9 cellular contexts compared by ENCODE assay signal in genomic region chr16:69404275-69404805, GRCh38. TPM values are rescaled to one million over a fixed set of nuclear protein-coding genes. Genes with fewer than 3 reads are reported as not detected.
DNase-seq lines count a peak whose midpoint lies in the region; FAIRE-seq and TF ChIP-seq lines count a peak whose summit lies in the region.
"Had no signal": no experiment of that assay in that cellular context is flagged by ENCODE, and none has a peak within 500 bp of the region (broad histone marks: within the 10 kb centered on the region; RNA-seq: fewer than 3 reads in every experiment).

No MANE protein-coding gene starts in this region.

- no peaks in the 10 kb centered on the region for H3K9me3 ChIP-seq in HUES48 (ENCODE audit: control insufficient read depth, insufficient read depth, low read length)
- H3K9me3 ChIP-seq in stomach smooth muscle (ENCODE audit: control insufficient read depth in 2 of 2, low read length in 2 of 2): no peaks in the 10 kb centered on the region

- no peaks in the 10 kb centered on the region for H3K36me3 ChIP-seq in HUES48 (ENCODE audit: control insufficient read depth, insufficient read depth, low read length)
- H3K36me3 ChIP-seq in bronchial epithelial cell (ENCODE audit: control insufficient read depth, insufficient read depth, low read length): no peaks in the 10 kb centered on the region
- no peaks in the 10 kb centered on the region for H3K36me3 ChIP-seq in stomach smooth muscle (ENCODE audit: control insufficient read depth in 2 of 2, insufficient read depth in 2 of 2, low read length in 2 of 2)
- H3K36me3 ChIP-seq in brain microvascular endothelial cell (replicated peaks): no peaks in the 10 kb centered on the region
- H3K36me3 ChIP-seq: WERI-Rb-1 had no signal

- H3K27me3 ChIP-seq in HUES48 (ENCODE audit: control insufficient read depth, insufficient read depth, low read length): no peaks in the 10 kb centered on the region
- H3K27me3 ChIP-seq in bronchial epithelial cell (ENCODE audit: control insufficient read depth, insufficient read depth, low read length): no peaks in the 10 kb centered on the region
- no peaks in the 10 kb centered on the region for H3K27me3 ChIP-seq in stomach smooth muscle (ENCODE audit: control insufficient read depth in 1 of 2, insufficient read depth in 2 of 2, low read length in 2 of 2)
- H3K27me3 ChIP-seq in brain microvascular endothelial cell (replicated peaks): no peaks in the 10 kb centered on the region

- FAIRE-seq in bronchial epithelial cell (lab: Jason Lieb, UNC) (no peak), D721Med (lab: Jason Lieb, UNC) (no peak)

- in situ Hi-C loops in brain microvascular endothelial cell (cut with HindIII; ENCODE audit: low pct_ligation_motif_present, low sequenced_read_pairs): loop anchor here (25.0 kb wide), 1 partner anchor 258 kb away; no protein-coding TSS in a partner anchor

- H3K9ac ChIP-seq in HUES48 (ENCODE audit: low read depth, low read length) (no peak overlapping the region), stomach smooth muscle (ENCODE audit: low read length in 2 of 2) (peak overlapping the region in 1 of 2 donors; percentile 14)

- no peak for TF ChIP-seq CTCF in bronchial epithelial cell (IDR thresholded peaks at IDR 0.05; ENCODE audit: insufficient read depth, low read length, severe bottlenecking)
- TF ChIP-seq CTCF in D721Med (IDR thresholded peaks at IDR 0.05; ENCODE audit: insufficient read depth, missing control alignments): no peak
- no peak for TF ChIP-seq CTCF in brain microvascular endothelial cell (IDR thresholded peaks at IDR 0.05; ENCODE audit: low read depth, low read length, missing control alignments)

- DNase-seq in bronchial epithelial cell (ENCODE audit: low read depth): peak; percentile 82
- peak; percentile 87 for DNase-seq in left kidney (ENCODE audit: low read depth, low spot score)
- no peak for DNase-seq in ureter (ENCODE audit: low spot score)
- no peak for DNase-seq in D721Med (ENCODE audit: insufficient read length, low spot score)
- DNase-seq in NCI-H2171 (lab: John Stamatoyannopoulos, UW): no peak
- no peak for DNase-seq in brain microvascular endothelial cell
- DNase-seq: WERI-Rb-1 had no signal

- H3K4me1 ChIP-seq in HUES48 (ENCODE audit: control insufficient read depth, insufficient read depth, low read length): peaks cover 10% of the 10 kb centered on the region
- peaks cover 10% of the 10 kb centered on the region for H3K4me1 ChIP-seq in stomach smooth muscle (ENCODE audit: control insufficient read depth, insufficient read depth, low read length)

- H3K27ac ChIP-seq in HUES48 (ENCODE audit: low read depth, low read length): peak overlapping the region; percentile 17
- H3K27ac ChIP-seq in stomach smooth muscle (ENCODE audit: low read length): no peak overlapping the region
- no peak overlapping the region for H3K27ac ChIP-seq in brain microvascular endothelial cell
- H3K27ac ChIP-seq: WERI-Rb-1 had no signal

- no peak overlapping the region for H3K4me3 ChIP-seq in HUES48 (ENCODE audit: low read depth, low read length)
- no peak overlapping the region for H3K4me3 ChIP-seq in bronchial epithelial cell (ENCODE audit: low read depth, low read length)
- peak overlapping the region; percentile 1 to 64 for H3K4me3 ChIP-seq in stomach smooth muscle (ENCODE audit: low read length in 2 of 2)
- no peak overlapping the region for H3K4me3 ChIP-seq in brain microvascular endothelial cell (ENCODE audit: low read depth, low read length)

RNA-seq across cellular contexts. Expression of gene TERF2, which starts 18.5 kb away (rescaled TPM):
- total RNA-seq in bronchial epithelial cell (9.1 and 10.0 TPM in 2 replicates), ureter (38.7 TPM)

RNA-seq across cellular contexts. Expression of gene CYB5B, which starts 20.1 kb away (rescaled TPM):
- total RNA-seq in bronchial epithelial cell (39.2 and 42.8 TPM in 2 replicates), ureter (152 TPM)

RNA-seq across cellular contexts. Expression of gene TMED6, which starts 52.8 kb away (rescaled TPM):
- 0.13 TPM in 1 of 2 replicates, not detected in the other for total RNA-seq in bronchial epithelial cell
- total RNA-seq in ureter: 1.5 TPM

Comparison
In these comparisons a context has a peak if more than half of its experiments do, and no peak if none do; other contexts are left out.
1. H3K4me3 ChIP-seq: peak in stomach smooth muscle (2 of 2); none in HUES48 (single experiment), bronchial epithelial cell (single experiment) and brain microvascular endothelial cell (single experiment).
2. DNase-seq: peak in bronchial epithelial cell (single experiment) and left kidney (single experiment); none in ureter (single experiment), D721Med (single experiment), NCI-H2171 (single experiment) and brain microvascular endothelial cell (single experiment).